In genomic region chr19:33438016-33438671, GRCh38 we compare ENCODE assay signal across 12 cellular contexts.
DNase-seq lines count a peak whose midpoint lies in the region; ATAC-seq and TF ChIP-seq lines count a peak whose summit lies in the region.
"Had no signal": no experiment of that assay in that cellular context is flagged by ENCODE, and none has a peak within 500 bp of the region (broad histone marks: within the 10 kb centered on the region; RNA-seq: fewer than 3 reads in every experiment).

No MANE protein-coding gene starts in this region.

- peaks cover 10% of the 10 kb centered on the region for H3K36me3 Mint-ChIP-seq in CD4-positive, alpha-beta T cell (ENCODE audit: low read depth)
- H3K36me3 Mint-ChIP-seq in MCF 10A (ENCODE audit: insufficient read depth, unreplicated experiment): no peaks in the 10 kb centered on the region

- intact Hi-C loops in CD4-positive, alpha-beta T cell (cut with DNase I, micrococcal nuclease): no loop called here
- intact Hi-C loops in MCF 10A (cut with micrococcal nuclease): no loop called here

- H3K9me3 ChIP-seq in CD4-positive, alpha-beta T cell (ENCODE audit: control insufficient read depth, low read length): no peaks in the 10 kb centered on the region
- H3K9me3 ChIP-seq: SJSA1 had no signal

- CTCF ChIA-PET in CD4-positive, alpha-beta T cell (lab: Charles Lee): no interaction called here
- CTCF ChIA-PET in MCF 10A (lab: Yijun Ruan, JAX): interaction anchor here (0.6 to 1.0 kb wide), 2 partner anchors 21 to 340 kb away, joined by 3 read pairs; no protein-coding TSS in a partner anchor

- ATAC-seq in foreskin keratinocyte: no peak
- ATAC-seq in CD4-positive, alpha-beta T cell (ENCODE audit: poor library complexity): no peak
- ATAC-seq: GM12878 had no signal

- H3K27ac Mint-ChIP-seq in CD4-positive, alpha-beta T cell: no peak overlapping the region
- no peak overlapping the region for H3K27ac Mint-ChIP-seq in MCF 10A (ENCODE audit: low read depth, unreplicated experiment)
- H3K27ac Mint-ChIP-seq: naive B cell had no signal

- H3K4me3 Mint-ChIP-seq in CD4-positive, alpha-beta T cell: no peak overlapping the region
- H3K4me3 Mint-ChIP-seq in MCF 10A (ENCODE audit: unreplicated experiment): no peak overlapping the region
- H3K4me3 Mint-ChIP-seq: naive B cell had no signal

- TF ChIP-seq CTCF in GM12872 (IDR thresholded peaks at IDR 0.05; ENCODE audit: insufficient read depth, low read depth, low read length) (0 out of 3 replicates have a peak, but pooled peaks have one; percentile 6), foreskin keratinocyte (conservative IDR thresholded peaks at IDR 0.05) (peak; percentile 26), MCF 10A (IDR thresholded peaks at IDR 0.05; ENCODE audit: unreplicated experiment) (no peak)
- TF ChIP-seq CTCF in CD4-positive, alpha-beta T cell (IDR thresholded peaks at IDR 0.05): no peak

- no peaks in the 10 kb centered on the region for H3K4me1 Mint-ChIP-seq in CD4-positive, alpha-beta T cell (ENCODE audit: low read depth)
- H3K4me1 Mint-ChIP-seq in MCF 10A (ENCODE audit: insufficient read depth, unreplicated experiment): no peaks in the 10 kb centered on the region

- H3K4me1 ChIP-seq in foreskin keratinocyte: no peaks in the 10 kb centered on the region

- H3K27me3 Mint-ChIP-seq in CD4-positive, alpha-beta T cell: no peaks in the 10 kb centered on the region
- no peaks in the 10 kb centered on the region for H3K27me3 Mint-ChIP-seq in MCF 10A (ENCODE audit: insufficient read depth, unreplicated experiment)
- H3K27me3 Mint-ChIP-seq: naive B cell had no signal

- no TSS peak for BruUV-seq in MCF 10A (replicated peaks; lab: Mats Ljungman, UMichigan)

- H3K9me3 Mint-ChIP-seq in CD4-positive, alpha-beta T cell: no peaks in the 10 kb centered on the region
- H3K9me3 Mint-ChIP-seq in MCF 10A (ENCODE audit: unreplicated experiment): no peaks in the 10 kb centered on the region
- H3K9me3 Mint-ChIP-seq: naive B cell had no signal

- POLR2A ChIA-PET in CD4-positive, alpha-beta T cell (lab: Charles Lee): no interaction called here
- POLR2A ChIA-PET in MCF 10A (lab: Yijun Ruan, JAX): no interaction called here

- DNase-seq in NCI-H345 treated with DMSO at 0.1 percent for 48 hours (lab: John Stamatoyannopoulos, UW; ENCODE audit: unreplicated experiment) (peak; percentile 96), foreskin keratinocyte (no peak), renal cortical epithelial cell (ENCODE audit: low read depth) (peak; percentile 4), NCI-H1930 (lab: John Stamatoyannopoulos, UW) (no peak), MCF 10A (ENCODE audit: unreplicated experiment) (no peak)
- DNase-seq in CD4-positive, alpha-beta T cell: no peak
- DNase-seq: activated T-cell treated with anti-CD3 and anti-CD28 coated beads, Interleukin-2, amount 50 U/mL, for 48 hours; GOT3; naive B cell had no signal

- no peaks in the 10 kb centered on the region for H3K27me3 ChIP-seq in foreskin keratinocyte
- no peaks in the 10 kb centered on the region for H3K27me3 ChIP-seq in CD4-positive, alpha-beta T cell (ENCODE audit: control insufficient read depth, insufficient read depth, low read length)
- H3K27me3 ChIP-seq: SJSA1 had no signal

- no peak overlapping the region for H3K27ac ChIP-seq in foreskin keratinocyte
- H3K27ac ChIP-seq in CD4-positive, alpha-beta T cell (ENCODE audit: low read depth, low read length): no peak overlapping the region
- H3K27ac ChIP-seq: SJSA1 had no signal

Comparison
In these comparisons a context has a peak if more than half of its experiments do, and no peak if none do; other contexts are left out.
1. CTCF ChIP-seq: peak in GM12872 (single experiment) and foreskin keratinocyte (single experiment); none in CD4-positive, alpha-beta T cell (single experiment) and MCF 10A (single experiment).
2. DNase-seq: peak in NCI-H345 treated with DMSO at 0.1 percent for 48 hours (single experiment) and renal cortical epithelial cell (single experiment); none in foreskin keratinocyte (0 of 2), NCI-H1930 (0 of 2), CD4-positive, alpha-beta T cell (0 of 10) and MCF 10A (single experiment).